In the genomic region with DNA sequence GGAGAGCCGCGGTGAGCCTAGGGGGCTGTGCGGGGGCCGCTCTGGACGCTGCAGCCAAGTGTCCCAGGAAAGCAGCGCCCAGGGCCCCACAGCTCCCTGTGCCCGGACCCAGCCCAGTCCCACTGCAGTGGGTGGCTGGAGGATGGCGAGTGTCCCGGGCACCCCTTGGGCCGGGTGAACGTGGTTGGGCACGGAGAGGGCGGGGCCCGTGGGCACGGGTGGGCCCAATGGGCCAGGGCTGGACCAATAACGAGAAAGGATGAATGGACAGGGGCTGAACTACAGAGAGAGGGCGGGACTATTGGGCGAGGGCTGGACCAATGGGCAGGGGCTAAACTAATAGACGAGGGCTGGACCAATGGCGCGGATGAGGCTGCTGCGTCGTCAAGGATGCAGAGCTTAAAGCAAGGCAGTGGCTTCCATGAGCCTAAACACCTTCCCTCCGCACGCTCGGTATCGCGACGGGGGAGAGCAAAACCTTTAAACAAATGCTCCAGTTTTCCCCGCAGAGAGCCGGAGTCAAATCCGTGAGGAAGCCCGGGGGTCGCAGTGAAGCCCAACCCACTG, we compare ENCODE assay signal across 1 cellular context.
TF ChIP-seq lines count a peak whose summit lies in the region.

No MANE protein-coding gene starts in this region.

TF ChIP-seq in HEK293, 187 proteins besides CTCF, POLR2A, EP300 and RAD21 (continued from another document and continues in another):
- peak; percentile 73 for TF ChIP-seq ZBTB8A (tag by site-specific recombination; IDR thresholded peaks at IDR 0.05)
- peak; percentile 4; the same call in 1 of the 2 replicates for TF ChIP-seq KLF16 (tag by site-specific recombination; IDR thresholded peaks at IDR 0.05)
- no peak for TF ChIP-seq ZBTB1 (tag by site-specific recombination; IDR thresholded peaks at IDR 0.05)
- no peak for TF ChIP-seq ZNF10 (tag by site-specific recombination; IDR thresholded peaks at IDR 0.05)
- TF ChIP-seq, protein P1, sequence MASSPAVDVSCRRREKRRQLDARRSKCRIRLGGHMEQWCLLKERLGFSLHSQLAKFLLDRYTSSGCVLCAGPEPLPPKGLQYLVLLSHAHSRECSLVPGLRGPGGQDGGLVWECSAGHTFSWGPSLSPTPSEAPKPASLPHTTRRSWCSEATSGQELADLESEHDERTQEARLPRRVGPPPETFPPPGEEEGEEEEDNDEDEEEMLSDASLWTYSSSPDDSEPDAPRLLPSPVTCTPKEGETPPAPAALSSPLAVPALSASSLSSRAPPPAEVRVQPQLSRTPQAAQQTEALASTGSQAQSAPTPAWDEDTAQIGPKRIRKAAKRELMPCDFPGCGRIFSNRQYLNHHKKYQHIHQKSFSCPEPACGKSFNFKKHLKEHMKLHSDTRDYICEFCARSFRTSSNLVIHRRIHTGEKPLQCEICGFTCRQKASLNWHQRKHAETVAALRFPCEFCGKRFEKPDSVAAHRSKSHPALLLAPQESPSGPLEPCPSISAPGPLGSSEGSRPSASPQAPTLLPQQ (tag by site-specific recombination; IDR thresholded peaks at IDR 0.05), result peak; percentile 81
- TF ChIP-seq, protein P2, sequence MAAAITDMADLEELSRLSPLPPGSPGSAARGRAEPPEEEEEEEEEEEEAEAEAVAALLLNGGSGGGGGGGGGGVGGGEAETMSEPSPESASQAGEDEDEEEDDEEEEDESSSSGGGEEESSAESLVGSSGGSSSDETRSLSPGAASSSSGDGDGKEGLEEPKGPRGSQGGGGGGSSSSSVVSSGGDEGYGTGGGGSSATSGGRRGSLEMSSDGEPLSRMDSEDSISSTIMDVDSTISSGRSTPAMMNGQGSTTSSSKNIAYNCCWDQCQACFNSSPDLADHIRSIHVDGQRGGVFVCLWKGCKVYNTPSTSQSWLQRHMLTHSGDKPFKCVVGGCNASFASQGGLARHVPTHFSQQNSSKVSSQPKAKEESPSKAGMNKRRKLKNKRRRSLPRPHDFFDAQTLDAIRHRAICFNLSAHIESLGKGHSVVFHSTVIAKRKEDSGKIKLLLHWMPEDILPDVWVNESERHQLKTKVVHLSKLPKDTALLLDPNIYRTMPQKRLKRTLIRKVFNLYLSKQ (tag by site-specific recombination; IDR thresholded peaks at IDR 0.05; ENCODE audit: borderline replicate concordance), result no peak
- no peak for TF ChIP-seq ZNF654 (tag by site-specific recombination; IDR thresholded peaks at IDR 0.05; ENCODE audit: low read depth)
- TF ChIP-seq ZNF521 (tag by site-specific recombination; IDR thresholded peaks at IDR 0.05), result no peak
- no peak for TF ChIP-seq ZNF621 (tag by site-specific recombination; IDR thresholded peaks at IDR 0.05)
- TF ChIP-seq ZNF214 (tag by site-specific recombination; IDR thresholded peaks at IDR 0.05; ENCODE audit: borderline replicate concordance), result no peak
- TF ChIP-seq ZNF362 (tag by site-specific recombination; IDR thresholded peaks at IDR 0.05), result no peak
- no peak for TF ChIP-seq ZNF660 (tag by site-specific recombination; IDR thresholded peaks at IDR 0.05)
- no peak for TF ChIP-seq ZNF140 (tag by site-specific recombination; IDR thresholded peaks at IDR 0.05)
- TF ChIP-seq ZBTB20 (tag by site-specific recombination; IDR thresholded peaks at IDR 0.05), result peak; percentile 96
- peak; percentile 75 for TF ChIP-seq ZNF335 (tag by site-specific recombination; conservative IDR thresholded peaks at IDR 0.05)
- TF ChIP-seq ZSCAN30 (tag by site-specific recombination; IDR thresholded peaks at IDR 0.05), result no peak
- no peak for TF ChIP-seq ZBTB44 (tag by site-specific recombination; IDR thresholded peaks at IDR 0.05)
- TF ChIP-seq, protein P3, sequence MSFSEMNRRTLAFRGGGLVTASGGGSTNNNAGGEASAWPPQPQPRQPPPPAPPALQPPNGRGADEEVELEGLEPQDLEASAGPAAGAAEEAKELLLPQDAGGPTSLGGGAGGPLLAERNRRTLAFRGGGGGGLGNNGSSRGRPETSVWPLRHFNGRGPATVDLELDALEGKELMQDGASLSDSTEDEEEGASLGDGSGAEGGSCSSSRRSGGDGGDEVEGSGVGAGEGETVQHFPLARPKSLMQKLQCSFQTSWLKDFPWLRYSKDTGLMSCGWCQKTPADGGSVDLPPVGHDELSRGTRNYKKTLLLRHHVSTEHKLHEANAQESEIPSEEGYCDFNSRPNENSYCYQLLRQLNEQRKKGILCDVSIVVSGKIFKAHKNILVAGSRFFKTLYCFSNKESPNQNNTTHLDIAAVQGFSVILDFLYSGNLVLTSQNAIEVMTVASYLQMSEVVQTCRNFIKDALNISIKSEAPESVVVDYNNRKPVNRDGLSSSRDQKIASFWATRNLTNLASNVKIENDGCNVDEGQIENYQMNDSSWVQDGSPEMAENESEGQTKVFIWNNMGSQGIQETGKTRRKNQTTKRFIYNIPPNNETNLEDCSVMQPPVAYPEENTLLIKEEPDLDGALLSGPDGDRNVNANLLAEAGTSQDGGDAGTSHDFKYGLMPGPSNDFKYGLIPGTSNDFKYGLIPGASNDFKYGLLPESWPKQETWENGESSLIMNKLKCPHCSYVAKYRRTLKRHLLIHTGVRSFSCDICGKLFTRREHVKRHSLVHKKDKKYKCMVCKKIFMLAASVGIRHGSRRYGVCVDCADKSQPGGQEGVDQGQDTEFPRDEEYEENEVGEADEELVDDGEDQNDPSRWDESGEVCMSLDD (tag by site-specific recombination; IDR thresholded peaks at IDR 0.05), result peak; percentile 37; the same call in 1 of the 2 replicates
- TF ChIP-seq, protein P4, sequence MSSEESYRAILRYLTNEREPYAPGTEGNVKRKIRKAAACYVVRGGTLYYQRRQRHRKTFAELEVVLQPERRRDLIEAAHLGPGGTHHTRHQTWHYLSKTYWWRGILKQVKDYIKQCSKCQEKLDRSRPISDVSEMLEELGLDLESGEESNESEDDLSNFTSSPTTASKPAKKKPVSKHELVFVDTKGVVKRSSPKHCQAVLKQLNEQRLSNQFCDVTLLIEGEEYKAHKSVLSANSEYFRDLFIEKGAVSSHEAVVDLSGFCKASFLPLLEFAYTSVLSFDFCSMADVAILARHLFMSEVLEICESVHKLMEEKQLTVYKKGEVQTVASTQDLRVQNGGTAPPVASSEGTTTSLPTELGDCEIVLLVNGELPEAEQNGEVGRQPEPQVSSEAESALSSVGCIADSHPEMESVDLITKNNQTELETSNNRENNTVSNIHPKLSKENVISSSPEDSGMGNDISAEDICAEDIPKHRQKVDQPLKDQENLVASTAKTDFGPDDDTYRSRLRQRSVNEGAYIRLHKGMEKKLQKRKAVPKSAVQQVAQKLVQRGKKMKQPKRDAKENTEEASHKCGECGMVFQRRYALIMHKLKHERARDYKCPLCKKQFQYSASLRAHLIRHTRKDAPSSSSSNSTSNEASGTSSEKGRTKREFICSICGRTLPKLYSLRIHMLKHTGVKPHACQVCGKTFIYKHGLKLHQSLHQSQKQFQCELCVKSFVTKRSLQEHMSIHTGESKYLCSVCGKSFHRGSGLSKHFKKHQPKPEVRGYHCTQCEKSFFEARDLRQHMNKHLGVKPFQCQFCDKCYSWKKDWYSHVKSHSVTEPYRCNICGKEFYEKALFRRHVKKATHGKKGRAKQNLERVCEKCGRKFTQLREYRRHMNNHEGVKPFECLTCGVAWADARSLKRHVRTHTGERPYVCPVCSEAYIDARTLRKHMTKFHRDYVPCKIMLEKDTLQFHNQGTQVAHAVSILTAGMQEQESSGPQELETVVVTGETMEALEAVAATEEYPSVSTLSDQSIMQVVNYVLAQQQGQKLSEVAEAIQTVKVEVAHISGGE (tag by site-specific recombination; conservative IDR thresholded peaks at IDR 0.05; ENCODE audit: low read depth), result no peak
- no peak; the same call in 1 of the 2 replicates for TF ChIP-seq ZFHX2 (tag by site-specific recombination; conservative IDR thresholded peaks at IDR 0.05)
- TF ChIP-seq PRDM10 (tag by site-specific recombination; IDR thresholded peaks at IDR 0.05), result peak; percentile 96
- TF ChIP-seq ZNF624 (tag by site-specific recombination; IDR thresholded peaks at IDR 0.05), result no peak
- TF ChIP-seq YY2 (tag by site-specific recombination; IDR thresholded peaks at IDR 0.05), result no peak
- TF ChIP-seq SP3 (tag by site-specific recombination; IDR thresholded peaks at IDR 0.05), result peak; percentile 84
- no peak for TF ChIP-seq PRDM1 (tag by site-specific recombination; IDR thresholded peaks at IDR 0.05)
- no peak for TF ChIP-seq ZSCAN18 (tag by site-specific recombination; IDR thresholded peaks at IDR 0.05)
- no peak for TF ChIP-seq ZNF24 (tag by site-specific recombination; IDR thresholded peaks at IDR 0.05)
- TF ChIP-seq YY1 (tag by site-specific recombination; IDR thresholded peaks at IDR 0.05), result no peak
- no peak for TF ChIP-seq ZNF133 (tag by site-specific recombination; IDR thresholded peaks at IDR 0.05)
- TF ChIP-seq EGR2 (tag by site-specific recombination; IDR thresholded peaks at IDR 0.05; ENCODE audit: low read depth), result no peak
